9 cellular contexts compared by ENCODE assay signal in genomic region chr18:48868468-48869466, GRCh38.
DNase-seq lines count a peak whose midpoint lies in the region; ATAC-seq, FAIRE-seq and TF ChIP-seq lines count a peak whose summit lies in the region.
"Had no signal": no experiment of that assay in that cellular context is flagged by ENCODE, and none has a peak within 500 bp of the region (broad histone marks: within the 10 kb centered on the region; RNA-seq: fewer than 3 reads in every experiment).

No MANE protein-coding gene starts in this region.

- H3K27ac Mint-ChIP-seq in CD14-positive monocyte (peak overlapping the region; percentile 1 to 83 (median 66)), immature natural killer cell (peak overlapping the region; percentile 95 to 98 (median 97))
- H3K27ac Mint-ChIP-seq in stimulated activated naive B cell treated with anti-CD40 and anti-IgM and Interleukin-4, amounts not matched to agents 10 μg/mL and 1 μg/mL and 100 μg/mL, for 72 hours = peak overlapping the region; percentile 95

- FAIRE-seq in frontal cortex (lab: Jason Lieb, UNC) = no peak

- H3K27me3 Mint-ChIP-seq in CD14-positive monocyte (ENCODE audit: low read depth in 3 of 3) = peaks cover 3 to 9% (median 6%) of the 10 kb centered on the region in 3 donors
- peaks cover 8 to 15% (median 9%) of the 10 kb centered on the region in 3 donors for H3K27me3 Mint-ChIP-seq in immature natural killer cell (ENCODE audit: low read depth in 3 of 3)
- H3K27me3 Mint-ChIP-seq in stimulated activated naive B cell treated with anti-CD40 and anti-IgM and Interleukin-4, amounts not matched to agents 10 μg/mL and 1 μg/mL and 100 μg/mL, for 72 hours = no peaks in the 10 kb centered on the region

- peaks cover 24% of the 10 kb centered on the region for H3K4me1 ChIP-seq in SJCRH30

- no peak overlapping the region for H3K4me3 Mint-ChIP-seq in CD14-positive monocyte
- peak overlapping the region; percentile 68 to 79 (median 71) for H3K4me3 Mint-ChIP-seq in immature natural killer cell
- H3K4me3 Mint-ChIP-seq in stimulated activated naive B cell treated with anti-CD40 and anti-IgM and Interleukin-4, amounts not matched to agents 10 μg/mL and 1 μg/mL and 100 μg/mL, for 72 hours = peak overlapping the region; percentile 45 to 70

- H3K36me3 ChIP-seq in WERI-Rb-1 (no peaks in the 10 kb centered on the region), SJCRH30 (no peaks in the 10 kb centered on the region)

- peaks cover 5% of the 10 kb centered on the region for H3K9me3 ChIP-seq in WERI-Rb-1 (ENCODE audit: severe bottlenecking)
- H3K9me3 ChIP-seq in SJCRH30 (replicated peaks) = no peaks in the 10 kb centered on the region
- H3K9me3 ChIP-seq: body of pancreas had no signal

- H3K27ac ChIP-seq in WERI-Rb-1 (no peak overlapping the region), SJCRH30 (no peak overlapping the region)
- H3K27ac ChIP-seq: body of pancreas had no signal

- H3K4me1 Mint-ChIP-seq in CD14-positive monocyte (peaks cover 27% of the 10 kb centered on the region), immature natural killer cell (peaks cover 39 to 43% of the 10 kb centered on the region in 2 donors)
- peaks cover 28 to 50% of the 10 kb centered on the region in 2 donors for H3K4me1 Mint-ChIP-seq in stimulated activated naive B cell treated with anti-CD40 and anti-IgM and Interleukin-4, amounts not matched to agents 10 μg/mL and 1 μg/mL and 100 μg/mL, for 72 hours

- H3K4me3 ChIP-seq in WERI-Rb-1 (ENCODE audit: low read depth, low read length) (no peak overlapping the region), SJCRH30 (no peak overlapping the region)
- H3K4me3 ChIP-seq: body of pancreas had no signal

- peak; percentile 94 for DNase-seq in CD14-positive monocyte (ENCODE audit: low spot score)
- DNase-seq in WERI-Rb-1 = peak; percentile 34
- DNase-seq in immature natural killer cell = peak; percentile 71 to 83 (median 76)
- DNase-seq in stimulated activated naive B cell treated with anti-CD40 and anti-IgM and Interleukin-4, amounts not matched to agents 10 μg/mL and 1 μg/mL and 100 μg/mL, for 72 hours = peak; percentile 84
- DNase-seq in frontal cortex (ENCODE audit: low spot score in 2 of 2) = no peak
- no peak for DNase-seq in SJCRH30

- no peak for TF ChIP-seq CTCF in CD14-positive monocyte (IDR thresholded peaks at IDR 0.05)
- TF ChIP-seq CTCF in WERI-Rb-1 (IDR thresholded peaks at IDR 0.05; ENCODE audit: low read depth, low read length) = no peak

- H3K9me3 Mint-ChIP-seq in CD14-positive monocyte (peaks cover 3 to 18% (median 10%) of the 10 kb centered on the region in 7 donors), immature natural killer cell (no peaks in the 10 kb centered on the region)
- H3K9me3 Mint-ChIP-seq in stimulated activated naive B cell treated with anti-CD40 and anti-IgM and Interleukin-4, amounts not matched to agents 10 μg/mL and 1 μg/mL and 100 μg/mL, for 72 hours = peaks cover 0 to 5% of the 10 kb centered on the region in 2 donors

- H3K27me3 ChIP-seq in WERI-Rb-1 (ENCODE audit: insufficient read depth, low read depth, severe bottlenecking) = no peaks in the 10 kb centered on the region
- H3K27me3 ChIP-seq in SJCRH30 = no peaks in the 10 kb centered on the region
- H3K27me3 ChIP-seq: body of pancreas had no signal

- H3K36me3 Mint-ChIP-seq in CD14-positive monocyte = peaks cover 0 to under 1% of the 10 kb centered on the region in 2 donors
- no peaks in the 10 kb centered on the region for H3K36me3 Mint-ChIP-seq in immature natural killer cell
- H3K36me3 Mint-ChIP-seq in stimulated activated naive B cell treated with anti-CD40 and anti-IgM and Interleukin-4, amounts not matched to agents 10 μg/mL and 1 μg/mL and 100 μg/mL, for 72 hours = peaks cover 3 to 4% of the 10 kb centered on the region in 2 donors

- ATAC-seq in GM19035 (IDR thresholded peaks at IDR 0.05; ENCODE audit: unreplicated experiment) (peak; percentile 88), HG03103 (IDR thresholded peaks at IDR 0.05; ENCODE audit: low read depth, unreplicated experiment) (peak; percentile 79)
- ATAC-seq in stimulated activated naive B cell treated with anti-CD40 and anti-IgM and Interleukin-4, amounts not matched to agents 10 μg/mL and 1 μg/mL and 100 μg/mL, for 72 hours (replicated peaks) = peak; percentile 95
- ATAC-seq: body of pancreas had no signal

- intact Hi-C loops in CD14-positive monocyte (cut with micrococcal nuclease) = loop anchor here in 1 of 2 donors (5.0 kb wide), 1 partner anchor 36 kb away; no protein-coding TSS in a partner anchor

Comparison
In these comparisons a context has a peak if more than half of its experiments do, and no peak if none do; other contexts are left out.
1. DNase-seq: peak in CD14-positive monocyte (single experiment), WERI-Rb-1 (single experiment), immature natural killer cell (3 of 3) and stimulated activated naive B cell treated with anti-CD40 and anti-IgM and Interleukin-4, amounts not matched to agents 10 μg/mL and 1 μg/mL and 100 μg/mL, for 72 hours (single experiment); none in frontal cortex (0 of 2) and SJCRH30 (0 of 2).
2. H3K4me3 Mint-ChIP-seq: peak in immature natural killer cell (5 of 5) and stimulated activated naive B cell treated with anti-CD40 and anti-IgM and Interleukin-4, amounts not matched to agents 10 μg/mL and 1 μg/mL and 100 μg/mL, for 72 hours (2 of 2); none in CD14-positive monocyte (0 of 2).
3. Peak in every context shown above with its lines, with median percentiles within 50 percentile points of each other: H3K27ac Mint-ChIP-seq and ATAC-seq.